8 cellular contexts compared by ENCODE assay signal in the genomic region with DNA sequence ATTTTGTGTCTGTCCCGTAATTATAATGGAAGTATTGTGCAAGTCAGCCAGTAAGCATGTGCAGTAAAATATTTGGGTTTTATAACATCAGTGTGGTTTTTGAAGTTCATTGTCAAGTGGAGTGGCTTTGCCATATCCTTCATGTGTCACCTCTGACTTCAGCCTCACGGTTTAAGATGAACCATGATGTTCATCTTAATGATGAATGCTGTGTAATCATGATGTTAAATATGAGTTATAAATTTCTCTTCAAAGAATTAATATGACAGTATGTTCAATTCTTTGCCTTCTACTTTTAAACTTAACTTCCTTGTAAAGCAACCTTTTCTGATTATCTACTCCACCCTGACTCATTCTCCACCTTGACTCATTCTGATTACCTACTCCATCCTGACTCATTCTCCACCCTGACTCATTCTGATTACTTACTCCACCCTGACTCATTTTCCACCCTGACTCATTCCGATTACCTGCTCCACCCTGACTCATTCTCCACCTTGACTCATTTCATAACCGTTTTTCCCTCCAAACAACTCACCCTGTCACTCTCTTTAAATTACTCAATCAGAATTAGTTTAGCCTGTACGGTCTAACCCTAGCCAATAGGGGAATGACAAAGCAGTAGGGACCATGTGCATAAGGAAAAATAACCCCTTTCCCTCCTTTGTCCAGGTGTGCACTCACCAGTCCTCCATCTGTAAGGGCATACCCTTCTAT. TPM values are rescaled to one million over a fixed set of nuclear protein-coding genes. Genes with fewer than 3 reads are reported as not detected.
DNase-seq lines count a peak whose midpoint lies in the region; ATAC-seq, FAIRE-seq and TF ChIP-seq lines count a peak whose summit lies in the region.

No MANE protein-coding gene starts in this region.

- ATAC-seq in GM21447 (IDR thresholded peaks at IDR 0.05; ENCODE audit: unreplicated experiment): peak; percentile 97
- peak; percentile 92 for ATAC-seq in HG03575 (IDR thresholded peaks at IDR 0.05; ENCODE audit: extremely low read depth, insufficient number of reproducible peaks, low FRiP score, unreplicated experiment)
- peak; percentile 97 for ATAC-seq in stimulated activated memory B cell treated with anti-CD40 and anti-IgM and Interleukin-4, amounts not matched to agents 10 μg/mL and 1 μg/mL and 100 μg/mL, for 72 hours
- ATAC-seq in CD4-positive, alpha-beta T cell (ENCODE audit: poor library complexity): no peak

- peak overlapping the region; percentile 15 for H3K27ac Mint-ChIP-seq in stimulated activated memory B cell treated with anti-CD40 and anti-IgM and Interleukin-4, amounts not matched to agents 10 μg/mL and 1 μg/mL and 100 μg/mL, for 72 hours
- no peak overlapping the region for H3K27ac Mint-ChIP-seq in CD4-positive, alpha-beta T cell

- H3K36me3 Mint-ChIP-seq in stimulated activated memory B cell treated with anti-CD40 and anti-IgM and Interleukin-4, amounts not matched to agents 10 μg/mL and 1 μg/mL and 100 μg/mL, for 72 hours: peaks cover 6% of the 10 kb centered on the region
- peaks cover 4% of the 10 kb centered on the region for H3K36me3 Mint-ChIP-seq in CD4-positive, alpha-beta T cell (ENCODE audit: low read depth)

- FAIRE-seq in frontal cortex (lab: Jason Lieb, UNC): no peak

- intact Hi-C loops in CD4-positive, alpha-beta T cell (cut with DNase I, micrococcal nuclease): no loop called here

- H3K9me3 ChIP-seq in CD4-positive, alpha-beta T cell (ENCODE audit: control insufficient read depth, low read length): peaks cover 41% of the 10 kb centered on the region

- no peaks in the 10 kb centered on the region for H3K27me3 Mint-ChIP-seq in stimulated activated memory B cell treated with anti-CD40 and anti-IgM and Interleukin-4, amounts not matched to agents 10 μg/mL and 1 μg/mL and 100 μg/mL, for 72 hours
- H3K27me3 Mint-ChIP-seq in CD4-positive, alpha-beta T cell: peaks cover 23% of the 10 kb centered on the region

- H3K4me1 Mint-ChIP-seq in stimulated activated memory B cell treated with anti-CD40 and anti-IgM and Interleukin-4, amounts not matched to agents 10 μg/mL and 1 μg/mL and 100 μg/mL, for 72 hours: no peaks in the 10 kb centered on the region
- H3K4me1 Mint-ChIP-seq in CD4-positive, alpha-beta T cell (ENCODE audit: low read depth): no peaks in the 10 kb centered on the region

- peaks cover 2% of the 10 kb centered on the region for H3K27me3 ChIP-seq in CD4-positive, alpha-beta T cell (ENCODE audit: control insufficient read depth, insufficient read depth, low read length)

- POLR2A ChIA-PET in CD4-positive, alpha-beta T cell (lab: Charles Lee): no interaction called here

- TF ChIP-seq CTCF in CD4-positive, alpha-beta T cell (IDR thresholded peaks at IDR 0.05): no peak

- H3K9me3 Mint-ChIP-seq in stimulated activated memory B cell treated with anti-CD40 and anti-IgM and Interleukin-4, amounts not matched to agents 10 μg/mL and 1 μg/mL and 100 μg/mL, for 72 hours: peaks cover 21% of the 10 kb centered on the region
- peaks cover 19% of the 10 kb centered on the region for H3K9me3 Mint-ChIP-seq in CD4-positive, alpha-beta T cell

- no peak overlapping the region for H3K27ac ChIP-seq in CD4-positive, alpha-beta T cell (ENCODE audit: low read depth, low read length)

- H3K4me3 Mint-ChIP-seq in stimulated activated memory B cell treated with anti-CD40 and anti-IgM and Interleukin-4, amounts not matched to agents 10 μg/mL and 1 μg/mL and 100 μg/mL, for 72 hours: no peak overlapping the region
- H3K4me3 Mint-ChIP-seq in CD4-positive, alpha-beta T cell: no peak overlapping the region

- DNase-seq in EL: peak; percentile 74
- peak; percentile 40 for DNase-seq in amniotic stem cell (lab: John Stamatoyannopoulos, UW)
- DNase-seq in CD4-positive, alpha-beta T cell: no peak
- no peak for DNase-seq in NCI-H82 (lab: John Stamatoyannopoulos, UW)
- DNase-seq in frontal cortex (ENCODE audit: low spot score in 2 of 2): no peak

- CTCF ChIA-PET in CD4-positive, alpha-beta T cell (lab: Charles Lee): no interaction called here

RNA-seq across cellular contexts. Expression of a gene that starts 50.3 kb away (rescaled TPM):
- 10 to 100 TPM; 75.5 to 83.8 TPM for total RNA-seq in CD4-positive, alpha-beta T cell
- 118 TPM for total RNA-seq in frontal cortex

Comparison
In these comparisons a context has a peak if more than half of its experiments do, and no peak if none do; other contexts are left out.
1. DNase-seq: peak in EL (single experiment) and amniotic stem cell (single experiment); none in CD4-positive, alpha-beta T cell (0 of 10), NCI-H82 (single experiment) and frontal cortex (0 of 2).